ENCODE assay signal across 9 cellular contexts in the genomic region with DNA sequence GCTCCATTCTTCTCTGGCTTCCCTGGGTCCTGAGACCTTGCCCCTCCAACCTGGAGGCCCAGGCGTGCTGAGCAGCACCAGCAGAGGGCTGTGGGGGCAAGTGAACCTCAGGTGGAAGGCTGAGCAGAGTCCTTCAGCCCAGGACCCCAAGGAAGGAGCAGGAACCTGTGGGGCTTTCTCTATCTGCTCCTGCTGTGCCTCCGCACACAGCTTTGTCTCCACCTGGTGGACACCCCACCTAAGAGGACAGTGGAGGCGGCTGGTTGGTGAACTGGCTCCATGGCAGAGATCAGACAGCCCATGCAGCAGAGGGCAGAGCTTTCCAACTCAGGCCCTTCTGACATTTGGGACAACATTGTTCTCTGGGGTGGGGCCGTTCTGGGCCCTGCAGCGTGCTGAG. TPM values are rescaled to one million over a fixed set of nuclear protein-coding genes. Genes with fewer than 3 reads are reported as not detected.
DNase-seq lines count a peak whose midpoint lies in the region; ATAC-seq, FAIRE-seq and TF ChIP-seq lines count a peak whose summit lies in the region.
"Had no signal": no experiment of that assay in that cellular context is flagged by ENCODE, and none has a peak within 500 bp of the region (broad histone marks: within the 10 kb centered on the region; RNA-seq: fewer than 3 reads in every experiment).

No MANE protein-coding gene starts in this region.

- H3K4me3 ChIP-seq in right atrium auricular region: no peak overlapping the region

- H2AK5ac ChIP-seq in H9 (ENCODE audit: insufficient read length, low read length): no peak overlapping the region

- H2BK12ac ChIP-seq in H9 (ENCODE audit: insufficient read length, low read depth, low read length): no peak overlapping the region

- no peak overlapping the region for H3K9ac ChIP-seq in H9 (ENCODE audit: extremely low read depth, insufficient read length, low read length)

- H3K27ac Mint-ChIP-seq in H9 (no peak overlapping the region), T-cell (no peak overlapping the region)
- H3K27ac Mint-ChIP-seq in effector memory CD8-positive, alpha-beta T cell: no peak overlapping the region

- H3K18ac ChIP-seq in H9 (ENCODE audit: insufficient read length, low read depth, low read length): no peak overlapping the region

- H4K20me1 ChIP-seq in H9 (ENCODE audit: control insufficient read depth, insufficient read depth, insufficient read length): no peaks in the 10 kb centered on the region

- DNase-seq in AG09319 (ENCODE audit: extremely low read depth, low read depth) (no peak), H9 (peak; percentile 80), T-cell (peak in 26 of 34 experiments; percentile 11 to 59 (median 34)), hippocampal formation (lab: John Stamatoyannopoulos, UW) (no peak), RCC 7860 (ENCODE audit: low spot score) (no peak), right atrium auricular region (ENCODE audit: low spot score) (no peak)
- peak; percentile 42 to 52 (median 49) for DNase-seq in effector memory CD8-positive, alpha-beta T cell
- DNase-seq in stimulated activated CD4-positive, alpha-beta T cell treated with anti-CD3 and anti-CD28 coated beads, Interleukin-1b, Interleukin-23, amount 100 ng/mL, for 4 hours (ENCODE audit: low read depth in 2 of 2): peak; percentile 27 to 30

- H3K14ac ChIP-seq in H9 (ENCODE audit: insufficient read depth, low read length): no peak overlapping the region; the same call in 1 of the 2 replicates

- no peak overlapping the region for H3K4me3 Mint-ChIP-seq in H9
- no peak overlapping the region for H3K4me3 Mint-ChIP-seq in T-cell
- H3K4me3 Mint-ChIP-seq in effector memory CD8-positive, alpha-beta T cell: no peak overlapping the region

- FAIRE-seq in RCC 7860 (lab: Jason Lieb, UNC): no peak

- H3K9me3 Mint-ChIP-seq in H9 (peaks cover 34 to 40% of the 10 kb centered on the region in 2 experiments), T-cell (peaks cover 3 to 6% (median 4%) of the 10 kb centered on the region in 3 donors)
- H3K9me3 Mint-ChIP-seq in effector memory CD8-positive, alpha-beta T cell: no peaks in the 10 kb centered on the region

- H2BK120ac ChIP-seq in H9 (ENCODE audit: low read depth, low read length, poor library complexity, severe bottlenecking): no peak overlapping the region

- no peaks in the 10 kb centered on the region for H3K27me3 Mint-ChIP-seq in H9 (ENCODE audit: low read depth)
- peaks cover 0 to 4% of the 10 kb centered on the region in 2 donors for H3K27me3 Mint-ChIP-seq in T-cell
- no peaks in the 10 kb centered on the region for H3K27me3 Mint-ChIP-seq in effector memory CD8-positive, alpha-beta T cell

- H2AFZ ChIP-seq in H9 (ENCODE audit: low read length): no peak overlapping the region

- no peak overlapping the region for H4K91ac ChIP-seq in H9 (ENCODE audit: insufficient read length, low read depth, low read length)

- H3K27ac ChIP-seq in H9 (ENCODE audit: insufficient read length, low read depth, low read length) (no peak overlapping the region), right atrium auricular region (no peak overlapping the region)
- H3K27ac ChIP-seq: epithelial cell of prostate had no signal

- CTCF ChIA-PET in T-cell (lab: Charles Lee): no interaction called here

- POLR2A ChIA-PET in T-cell (lab: Charles Lee): no interaction called here

- H3K79me1 ChIP-seq in H9 (ENCODE audit: insufficient read depth, low read depth, low read length, poor library complexity, severe bottlenecking): no peaks in the 10 kb centered on the region

- no peak overlapping the region for H3K23ac ChIP-seq in H9 (ENCODE audit: insufficient read length, low read depth, low read length)

- no peaks in the 10 kb centered on the region for H3K36me3 ChIP-seq in right atrium auricular region

- H3K4me1 Mint-ChIP-seq in H9 (no peaks in the 10 kb centered on the region), T-cell (no peaks in the 10 kb centered on the region)
- no peaks in the 10 kb centered on the region for H3K4me1 Mint-ChIP-seq in effector memory CD8-positive, alpha-beta T cell (ENCODE audit: low read depth in 2 of 2)

- H2BK20ac ChIP-seq in H9 (ENCODE audit: low read depth, low read length, poor library complexity, severe bottlenecking): no peak overlapping the region

- peaks cover 28% of the 10 kb centered on the region for H3K9me3 ChIP-seq in H9 (ENCODE audit: control insufficient read depth, low read depth, low read length)
- H3K9me3 ChIP-seq in right atrium auricular region: peaks cover 0 to 24% of the 10 kb centered on the region in 2 donors

- H3K23me2 ChIP-seq in H9 (ENCODE audit: insufficient read length, low read depth, low read length, poor library complexity, severe bottlenecking): no peaks in the 10 kb centered on the region

- no peak overlapping the region for H3K4me2 ChIP-seq in H9 (ENCODE audit: insufficient read depth, insufficient read length, low read length)

- H4K8ac ChIP-seq in H9 (replicated peaks; ENCODE audit: insufficient read length, low read depth, low read length): no peak overlapping the region

- H4K5ac ChIP-seq in H9 (ENCODE audit: insufficient read length, low read depth, low read length): no peak overlapping the region

- no peak overlapping the region for H3K4ac ChIP-seq in H9 (ENCODE audit: low read depth, low read length)

- peak; percentile 15 for TF ChIP-seq CTCF in AG09319 (IDR thresholded peaks at IDR 0.05; ENCODE audit: low read depth, low read length)
- peak; percentile 76 for TF ChIP-seq CTCF in H9 (conservative IDR thresholded peaks at IDR 0.05)
- peak in 1 of 2 donors; percentile 32 for TF ChIP-seq CTCF in right atrium auricular region (IDR thresholded peaks at IDR 0.05)

- WGBS in H9 (ENCODE audit: extremely low coverage, insufficient read length, low lambda C conversion rate): no CpG with 5 or more reads among the region's 5 CpGs

- H3K79me2 ChIP-seq in H9 (ENCODE audit: insufficient read depth, low read length): no peaks in the 10 kb centered on the region

- ATAC-seq in T-cell (replicated peaks in 1 of 4): peak; percentile 38 to 70 (median 59)
- peak; percentile 78 for ATAC-seq in effector memory CD8-positive, alpha-beta T cell (replicated peaks)

- H3K27me3 ChIP-seq in H9 (ENCODE audit: insufficient read depth, low read length): no peaks in the 10 kb centered on the region
- no peaks in the 10 kb centered on the region for H3K27me3 ChIP-seq in right atrium auricular region

- H3K4me1 ChIP-seq in H9 (ENCODE audit: insufficient read depth, low read length) (no peaks in the 10 kb centered on the region), right atrium auricular region (no peaks in the 10 kb centered on the region)

- H2BK5ac ChIP-seq in H9 (ENCODE audit: insufficient read length, low read length): no peak overlapping the region

- no peak overlapping the region for H2BK15ac ChIP-seq in H9 (ENCODE audit: low read depth, low read length)

- no peak overlapping the region for H3T11ph ChIP-seq in H9 (ENCODE audit: low read length)

- H3K56ac ChIP-seq in H9 (ENCODE audit: insufficient read length, low read depth, low read length): no peak overlapping the region

- H3K36me3 Mint-ChIP-seq in H9 (ENCODE audit: insufficient read depth in 1 of 3, low read depth in 3 of 3): peaks cover 33 to 42% (median 37%) of the 10 kb centered on the region in 3 experiments
- H3K36me3 Mint-ChIP-seq in T-cell: peaks cover 9% of the 10 kb centered on the region
- no peaks in the 10 kb centered on the region for H3K36me3 Mint-ChIP-seq in effector memory CD8-positive, alpha-beta T cell (ENCODE audit: insufficient read depth)

RNA-seq across cellular contexts. Expression of a gene that starts 19.7 kb away (rescaled TPM):
- total RNA-seq in H9 (2021) (18.3 and 18.5 TPM in 2 replicates), T-cell (1 to 10 TPM in 3 of 5 donors, under 1 TPM in 2; 0.56 to 1.8 (median 1.4) TPM), right atrium auricular region (not detected)

RNA-seq across cellular contexts. Expression of a gene that starts 31.4 kb away (rescaled TPM):
- total RNA-seq in H9 (2021): 12.2 and 13.9 TPM in 2 replicates
- total RNA-seq in T-cell: under 1 TPM in 1 of 5 donors, not detected in 4; 0.03 TPM
- not detected for total RNA-seq in right atrium auricular region

Comparison
In these comparisons a context has a peak if more than half of its experiments do, and no peak if none do; other contexts are left out.
1. DNase-seq: peak in H9 (single experiment), T-cell (26 of 34), effector memory CD8-positive, alpha-beta T cell (3 of 3) and stimulated activated CD4-positive, alpha-beta T cell treated with anti-CD3 and anti-CD28 coated beads, Interleukin-1b, Interleukin-23, amount 100 ng/mL, for 4 hours (2 of 2); none in AG09319 (single experiment), hippocampal formation (0 of 2), RCC 7860 (single experiment) and right atrium auricular region (single experiment).
2. RNA of a gene that starts 31.4 kb away (total RNA-seq): 12.2 to 13.9 TPM in H9; 0.03 TPM in T-cell and not detected in right atrium auricular region; every median in the first group is over 10 times any median in the second.